In genomic region chr12:75944097-75944904, GRCh38 we compare ENCODE assay signal across 1 cellular context.
TF ChIP-seq lines count a peak whose summit lies in the region.

No MANE protein-coding gene starts in this region.

TF ChIP-seq in K562, 482 proteins besides CTCF, POLR2A, EP300 and RAD21 (continued from another document and continues in another):
- no peak for TF ChIP-seq MXD1 (CRISPR knock-in tag; IDR thresholded peaks at IDR 0.05; ENCODE audit: borderline replicate concordance, poor library complexity, severe bottlenecking)
- TF ChIP-seq ZBTB26 (CRISPR knock-in tag; IDR thresholded peaks at IDR 0.05): no peak
- no peak for TF ChIP-seq ZBTB49 (CRISPR knock-in tag; IDR thresholded peaks at IDR 0.05; ENCODE audit: borderline replicate concordance)
- TF ChIP-seq RFX1 (IDR thresholded peaks at IDR 0.05): no peak
- TF ChIP-seq ZNF324 (CRISPR knock-in tag; IDR thresholded peaks at IDR 0.05): no peak
- no peak for TF ChIP-seq U2AF1 (optimal IDR thresholded peaks at IDR 0.05; ENCODE audit: low read depth, low read length)
- TF ChIP-seq ZNF253 (CRISPR knock-in tag; conservative IDR thresholded peaks at IDR 0.05): no peak
- TF ChIP-seq E2F8 (IDR thresholded peaks at IDR 0.05; ENCODE audit: low read depth, partially characterized antibody): no peak
- TF ChIP-seq ZNF140 (CRISPR knock-in tag; IDR thresholded peaks at IDR 0.05): no peak
- TF ChIP-seq MEF2D (tag; conservative IDR thresholded peaks at IDR 0.05; ENCODE audit: low read depth): no peak; the same call in 1 of the 2 replicates
- peak; percentile 81 for TF ChIP-seq SMARCC2 (IDR thresholded peaks at IDR 0.05; ENCODE audit: low read depth)
- TF ChIP-seq SNIP1 (IDR thresholded peaks at IDR 0.05; ENCODE audit: low read depth): no peak
- TF ChIP-seq CEBPG (CRISPR knock-in tag; IDR thresholded peaks at IDR 0.05): no peak
- TF ChIP-seq CEBPG (tag; conservative IDR thresholded peaks at IDR 0.05 in 1 of 2, IDR thresholded peaks at IDR 0.05 in 1 of 2): peak in 1 of 2 experiments; percentile 47; a peak in 2 of 4 replicates
- peak in 1 of 2 experiments; percentile 68; a peak in 1 of 4 replicates for TF ChIP-seq TRIM24 (IDR thresholded peaks at IDR 0.05)
- TF ChIP-seq CSDE1 (IDR thresholded peaks at IDR 0.05): no peak
- no peak for TF ChIP-seq ZNF431 (CRISPR knock-in tag; IDR thresholded peaks at IDR 0.05)
- peak; percentile 52; the same call in 1 of the 2 replicates for TF ChIP-seq GATA2 (CRISPR knock-in tag; IDR thresholded peaks at IDR 0.05)
- no peak for TF ChIP-seq GTF2B (IDR thresholded peaks at IDR 0.05; ENCODE audit: extremely low read depth, insufficient read length)
- TF ChIP-seq ETV6 (IDR thresholded peaks at IDR 0.05; ENCODE audit: borderline replicate concordance in 1 of 2, low read depth in 2 of 2, low read length in 1 of 2): peak in 1 of 2 experiments; percentile 92; a peak in 3 of 4 replicates
- no peak for TF ChIP-seq ETV6 (CRISPR knock-in tag; IDR thresholded peaks at IDR 0.05; ENCODE audit: borderline replicate concordance)
- no peak for TF ChIP-seq ZNF124 (CRISPR knock-in tag; IDR thresholded peaks at IDR 0.05)
- 0 out of 2 replicates have a peak, but pooled peaks have one; percentile 51 for TF ChIP-seq NCOA1 (IDR thresholded peaks at IDR 0.05; ENCODE audit: low read depth)
- no peak for TF ChIP-seq CCAR2 (IDR thresholded peaks at IDR 0.05; ENCODE audit: low read depth, low read length)
- no peak for TF ChIP-seq ETS2 (tag; IDR thresholded peaks at IDR 0.05; ENCODE audit: borderline replicate concordance, poor library complexity, severe bottlenecking)
- no peak for TF ChIP-seq ZNF436 (CRISPR knock-in tag; IDR thresholded peaks at IDR 0.05)
- no peak for TF ChIP-seq SMARCB1 (IDR thresholded peaks at IDR 0.05; ENCODE audit: insufficient read length, low read depth)
- TF ChIP-seq ZBTB1 (CRISPR knock-in tag; IDR thresholded peaks at IDR 0.05; ENCODE audit: borderline replicate concordance, low read depth): no peak
- TF ChIP-seq PML (IDR thresholded peaks at IDR 0.05; ENCODE audit: low read length): 0 out of 2 replicates have a peak, but pooled peaks have one; percentile 33
- TF ChIP-seq CEBPZ (IDR thresholded peaks at IDR 0.05; ENCODE audit: borderline replicate concordance, low read depth, low read length): no peak
- no peak for TF ChIP-seq ESRRB (CRISPR knock-in tag; IDR thresholded peaks at IDR 0.05; ENCODE audit: borderline replicate concordance)
- TF ChIP-seq ETV5 (CRISPR knock-in tag; IDR thresholded peaks at IDR 0.05; ENCODE audit: low read depth): peak; percentile 67
- no peak for TF ChIP-seq BHLHE40 (IDR thresholded peaks at IDR 0.05; ENCODE audit: low read length)
- TF ChIP-seq SMARCA4 (IDR thresholded peaks at IDR 0.05): peak; percentile 92
- TF ChIP-seq BRD4 (IDR thresholded peaks at IDR 0.05): no peak
- TF ChIP-seq ESRRA (IDR thresholded peaks at IDR 0.05; ENCODE audit: borderline replicate concordance, low read depth): 0 out of 2 replicates have a peak, but pooled peaks have one; percentile 10
- peak; percentile 29; the same call in 1 of the 2 replicates for TF ChIP-seq NFIC (IDR thresholded peaks at IDR 0.05)
- no peak for TF ChIP-seq SAFB2 (IDR thresholded peaks at IDR 0.05; ENCODE audit: borderline replicate concordance, low read depth, low read length, severe bottlenecking)
- TF ChIP-seq CTCFL (IDR thresholded peaks at IDR 0.05; ENCODE audit: borderline replicate concordance, insufficient read depth, low read depth, low read length, poor library complexity, severe bottlenecking): no peak
- no peak for TF ChIP-seq SAP30 (IDR thresholded peaks at IDR 0.05; ENCODE audit: borderline replicate concordance, insufficient read depth, low read depth, low read length, poor library complexity, severe bottlenecking)
- no peak for TF ChIP-seq ZNF175 (CRISPR knock-in tag; IDR thresholded peaks at IDR 0.05; ENCODE audit: low read depth)
- no peak for TF ChIP-seq ZFX (CRISPR knock-in tag; IDR thresholded peaks at IDR 0.05)
- TF ChIP-seq CBFA2T3 (IDR thresholded peaks at IDR 0.05): peak; percentile 78
- peak; percentile 79; the same call in 1 of the 2 replicates for TF ChIP-seq GTF2E2 (tag; IDR thresholded peaks at IDR 0.05)
- TF ChIP-seq TAL1 (IDR thresholded peaks at IDR 0.05): peak; percentile 19; the same call in 1 of the 2 replicates
- TF ChIP-seq MAFG (tag; conservative IDR thresholded peaks at IDR 0.05): peak; percentile 58
- peak; percentile 39 for TF ChIP-seq RNF2 (IDR thresholded peaks at IDR 0.05)
- TF ChIP-seq CHAMP1 (IDR thresholded peaks at IDR 0.05): peak; percentile 37; the same call in 1 of the 2 replicates
- TF ChIP-seq ATF7 (IDR thresholded peaks at IDR 0.05): peak; percentile 55; the same call in 1 of the 2 replicates
- no peak for TF ChIP-seq DLX4 (CRISPR knock-in tag; IDR thresholded peaks at IDR 0.05)
- peak; percentile 93 for TF ChIP-seq SMARCE1 (IDR thresholded peaks at IDR 0.05)
- no peak for TF ChIP-seq TCF7 (IDR thresholded peaks at IDR 0.05; ENCODE audit: borderline replicate concordance)
- peak; percentile 96 for TF ChIP-seq JUND (IDR thresholded peaks at IDR 0.05; ENCODE audit: borderline replicate concordance, low read depth, low read length)
- TF ChIP-seq JUND (tag; IDR thresholded peaks at IDR 0.05; ENCODE audit: borderline replicate concordance, low read depth, low read length): peak; percentile 92; the same call in 2 of the 3 replicates
